8 cellular contexts compared by ENCODE assay signal in the genomic region with DNA sequence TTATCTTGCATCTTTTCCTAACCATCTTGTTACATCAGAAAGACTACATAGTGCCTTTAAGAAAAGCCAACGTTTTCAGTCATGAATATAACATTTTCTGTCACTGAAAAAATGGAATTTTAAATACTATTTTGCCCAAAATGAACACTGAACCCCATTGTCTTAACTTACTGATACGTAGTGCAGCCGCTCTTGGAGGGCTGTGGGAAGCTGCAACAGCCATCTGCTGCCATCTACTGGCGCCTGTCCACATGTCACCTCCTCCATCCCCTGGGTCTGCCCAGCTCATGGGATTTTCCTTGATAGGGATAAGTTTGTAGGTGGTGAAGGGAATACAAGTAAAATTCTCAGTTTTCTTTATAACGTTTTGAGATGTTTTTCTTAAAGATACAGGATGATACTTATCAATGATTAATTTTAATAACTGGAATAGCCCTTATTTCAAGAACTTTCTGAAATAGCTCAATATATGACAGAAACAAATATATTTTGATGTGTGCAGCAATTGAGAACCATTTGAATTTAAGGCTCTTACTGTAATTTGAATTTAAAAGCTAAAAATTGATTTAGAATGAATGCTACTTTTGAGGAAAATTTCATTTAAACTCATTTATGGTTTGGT.
A peak's percentile ranks its signal among the peaks of the same experiment; 100 is the strongest.
DNase-seq lines count a peak whose midpoint lies in the region; ATAC-seq and TF ChIP-seq lines count a peak whose summit lies in the region.

No MANE protein-coding gene starts in this region.

- WGBS in IMR-90 (ENCODE audit: extremely low coverage in 2 of 2, insufficient read length in 1 of 2), 2 experiments = no CpG with 5 or more reads among the region's 5 CpGs

- H3K9ac ChIP-seq in IMR-90 (ENCODE audit: low read depth, low read length) = no peak overlapping the region
- no peak overlapping the region for H3K9ac ChIP-seq in OCI-LY3 (ENCODE audit: low read length)

- H2BK15ac ChIP-seq in IMR-90 (ENCODE audit: low read depth, low read length) = no peak overlapping the region

- peak; percentile 98 for TF ChIP-seq RAD21 in IMR-90 (IDR thresholded peaks at IDR 0.05; ENCODE audit: low read length)

- H2BK5ac ChIP-seq in IMR-90 (ENCODE audit: low read depth, low read length, poor library complexity, severe bottlenecking) = no peak overlapping the region

- H3K9me1 ChIP-seq in IMR-90 (ENCODE audit: insufficient read depth, low read length) = no peaks in the 10 kb centered on the region; the same call in 1 of the 2 replicates

- CTCF ChIA-PET in IMR-90 (lab: Yijun Ruan, JAX) = interaction anchor here (0.6 to 2.1 kb wide), 10 partner anchors 16 to 1398 kb away, joined by 3 to 6 read pairs (median 4); no protein-coding TSS in a partner anchor

- H3K9me3 ChIP-seq in IMR-90 (ENCODE audit: control insufficient read depth, insufficient read depth, low read length) (no peaks in the 10 kb centered on the region), OCI-LY3 (ENCODE audit: insufficient read depth, low read length) (no peaks in the 10 kb centered on the region)

- H2AK9ac ChIP-seq in IMR-90 (replicated peaks; ENCODE audit: low read depth, low read length, poor library complexity) = no peak overlapping the region

- no peak overlapping the region for H3K23ac ChIP-seq in IMR-90 (ENCODE audit: low read depth, low read length)

- in situ Hi-C loops in IMR-90 (cut with MboI; ENCODE audit: low sequenced_read_pairs) = loop anchor here (10.0 kb wide), 1 partner anchor 860 kb away; no protein-coding TSS in a partner anchor

- no peaks in the 10 kb centered on the region for H3K9me3 Mint-ChIP-seq in natural killer cell

- H2AFZ ChIP-seq in IMR-90 (replicated peaks; ENCODE audit: low read length, poor library complexity) (no peak overlapping the region), OCI-LY3 (ENCODE audit: low read depth, low read length) (no peak overlapping the region)

- DNase-seq in DMS153 (lab: John Stamatoyannopoulos, UW) = peak; percentile 55
- DNase-seq in IMR-90 = peak; percentile 75
- DNase-seq in activated T-cell treated with anti-CD3 and anti-CD28 coated beads for 1 hour (ENCODE audit: low read depth) = peak; percentile 59
- DNase-seq in erythroblast (lab: John Stamatoyannopoulos, UW) = peak; percentile 59 to 80
- DNase-seq in natural killer cell = peak; percentile 64
- DNase-seq in stimulated activated naive CD4-positive, alpha-beta T cell treated with Interleukin-2 at 50 U/mL for 16 hours (lab: John Stamatoyannopoulos, UW) = peak; percentile 61

- peak overlapping the region in 1 of 2 donors; percentile 33 for H3K27ac Mint-ChIP-seq in natural killer cell

- no peak overlapping the region for H4K8ac ChIP-seq in IMR-90 (ENCODE audit: low read depth in 2 of 2, low read length in 2 of 2)

- no peak overlapping the region for H4K5ac ChIP-seq in IMR-90 (ENCODE audit: low read depth, low read length)

- H3K27ac ChIP-seq in IMR-90 (ENCODE audit: insufficient read depth, low read length) = no peak overlapping the region
- no peak overlapping the region for H3K27ac ChIP-seq in OCI-LY3 (ENCODE audit: low read length)

- H3K4me2 ChIP-seq in IMR-90 (ENCODE audit: low read depth, low read length) (no peak overlapping the region), OCI-LY3 (ENCODE audit: low read length) (0 out of 2 replicates have a peak overlapping the region, but pooled peaks have one; percentile 11)

- dilution Hi-C loops in IMR-90 (cut with HindIII; ENCODE audit: low sequenced_read_pairs, unreplicated experiment) = no loop called here

- no peak overlapping the region for H3K4me3 ChIP-seq in IMR-90 (ENCODE audit: insufficient read depth, low read depth, low read length)
- no peak overlapping the region for H3K4me3 ChIP-seq in OCI-LY3 (ENCODE audit: low read length)

- peak overlapping the region; percentile 25 for H3K4me3 Mint-ChIP-seq in natural killer cell

- TF ChIP-seq POLR2A in IMR-90 (IDR thresholded peaks at IDR 0.05; ENCODE audit: low read depth, low read length) (peak; percentile 41; the same call in 1 of the 2 replicates), erythroblast (IDR thresholded peaks at IDR 0.05; ENCODE audit: low read length) (no peak)

- H3K56ac ChIP-seq in IMR-90 (ENCODE audit: extremely low read depth, insufficient read depth, low read length) = no peak overlapping the region

- ATAC-seq in GM21576 (IDR thresholded peaks at IDR 0.05; ENCODE audit: unreplicated experiment) (peak; percentile 92), IMR-90 (ENCODE audit: low read depth) (peak; percentile 95), natural killer cell (peak; percentile 84 to 93 (median 92))

- H3K79me1 ChIP-seq in IMR-90 (ENCODE audit: low read depth in 1 of 2, low read length in 2 of 2) = no peaks in the 10 kb centered on the region

- H3K36me3 Mint-ChIP-seq in natural killer cell = no peaks in the 10 kb centered on the region

- H2AK5ac ChIP-seq in IMR-90 (ENCODE audit: low read depth, low read length) = no peak overlapping the region

- H3K4me1 ChIP-seq in IMR-90 (ENCODE audit: control insufficient read depth, insufficient read depth, low read length) (no peaks in the 10 kb centered on the region; the same call in 1 of the 2 replicates), OCI-LY3 (ENCODE audit: low read length) (peaks cover 32% of the 10 kb centered on the region)

- no TSS peak for BruUV-seq in IMR-90 (replicated peaks; lab: Mats Ljungman, UMichigan)

- H4K91ac ChIP-seq in IMR-90 (ENCODE audit: insufficient read depth, low read depth, low read length) = no peak overlapping the region

- TF ChIP-seq CTCF in IMR-90 (conservative IDR thresholded peaks at IDR 0.05; ENCODE audit: low read depth, low read length) = peak; percentile 93
- TF ChIP-seq CTCF in OCI-LY3 (IDR thresholded peaks at IDR 0.05; ENCODE audit: low read depth, low read length) = peak; percentile 99
- TF ChIP-seq CTCF in natural killer cell (IDR thresholded peaks at IDR 0.05) = peak; percentile 99

- no peaks in the 10 kb centered on the region for H3K79me2 ChIP-seq in OCI-LY3 (ENCODE audit: low read length)

- H3K4me1 Mint-ChIP-seq in natural killer cell = peaks cover 42 to 46% of the 10 kb centered on the region in 2 donors

- H4K20me1 ChIP-seq in IMR-90 (ENCODE audit: insufficient read depth, low read length) (no peaks in the 10 kb centered on the region), OCI-LY3 (ENCODE audit: insufficient read depth, low read length) (no peaks in the 10 kb centered on the region)

- H3K27me3 ChIP-seq in IMR-90 (ENCODE audit: control insufficient read depth, insufficient read depth, low read length) (no peaks in the 10 kb centered on the region), OCI-LY3 (ENCODE audit: low read depth, low read length) (no peaks in the 10 kb centered on the region)

- POLR2A ChIA-PET in IMR-90 (lab: Charles Lee; ENCODE audit: unreplicated experiment) = no interaction called here

- H2BK120ac ChIP-seq in IMR-90 (ENCODE audit: low read depth, low read length) = no peak overlapping the region

- H3K14ac ChIP-seq in IMR-90 (replicated peaks; ENCODE audit: low read depth, low read length) = no peak overlapping the region

- intact Hi-C loops in IMR-90 (cut with micrococcal nuclease) = loop anchor here (1.0 to 10.0 kb wide), 9 partner anchors 170 to 859 kb away; a partner anchor contains a TSS
- intact Hi-C loops in natural killer cell (cut with micrococcal nuclease) = loop anchor here (1.0 to 10.0 kb wide), 5 partner anchors 73 to 1070 kb away; no protein-coding TSS in a partner anchor

- H3K27me3 Mint-ChIP-seq in natural killer cell (ENCODE audit: low read depth in 2 of 2) = no peaks in the 10 kb centered on the region

- no peak overlapping the region for H3K18ac ChIP-seq in IMR-90 (ENCODE audit: low read depth, low read length)

- peaks cover 2% of the 10 kb centered on the region; the same call in 1 of the 2 replicates for H3K36me3 ChIP-seq in IMR-90 (ENCODE audit: control insufficient read depth, insufficient read depth, low read length)
- H3K36me3 ChIP-seq in OCI-LY3 (replicated peaks; ENCODE audit: low read depth, low read length) = no peaks in the 10 kb centered on the region

- H2BK20ac ChIP-seq in IMR-90 (ENCODE audit: low read depth, low read length) = no peak overlapping the region

- no peak overlapping the region for H3K4ac ChIP-seq in IMR-90 (ENCODE audit: low read depth, low read length)

TF ChIP-seq in IMR-90, 13 proteins besides CTCF, POLR2A, EP300 and RAD21:
- TF ChIP-seq, protein P1, sequence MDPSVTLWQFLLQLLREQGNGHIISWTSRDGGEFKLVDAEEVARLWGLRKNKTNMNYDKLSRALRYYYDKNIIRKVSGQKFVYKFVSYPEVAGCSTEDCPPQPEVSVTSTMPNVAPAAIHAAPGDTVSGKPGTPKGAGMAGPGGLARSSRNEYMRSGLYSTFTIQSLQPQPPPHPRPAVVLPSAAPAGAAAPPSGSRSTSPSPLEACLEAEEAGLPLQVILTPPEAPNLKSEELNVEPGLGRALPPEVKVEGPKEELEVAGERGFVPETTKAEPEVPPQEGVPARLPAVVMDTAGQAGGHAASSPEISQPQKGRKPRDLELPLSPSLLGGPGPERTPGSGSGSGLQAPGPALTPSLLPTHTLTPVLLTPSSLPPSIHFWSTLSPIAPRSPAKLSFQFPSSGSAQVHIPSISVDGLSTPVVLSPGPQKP (IDR thresholded peaks at IDR 0.05; ENCODE audit: borderline replicate concordance, low read depth, low read length) = no peak
- TF ChIP-seq MAZ (IDR thresholded peaks at IDR 0.05; ENCODE audit: borderline replicate concordance, low read depth, low read length) (no peak; the same call in 1 of the 2 replicates), CEBPB (IDR thresholded peaks at IDR 0.05; ENCODE audit: low read depth, low read length) (no peak), FOS (IDR thresholded peaks at IDR 0.05; ENCODE audit: low read depth, low read length) (no peak), MAFK (IDR thresholded peaks at IDR 0.05; ENCODE audit: low read depth, low read length) (no peak), RFX5 (IDR thresholded peaks at IDR 0.05; ENCODE audit: low read depth, low read length) (no peak), SMC3 (IDR thresholded peaks at IDR 0.05; ENCODE audit: low read depth, low read length) (peak; percentile 93), BHLHE40 (IDR thresholded peaks at IDR 0.05; ENCODE audit: low read depth, low read length) (no peak)
- TF ChIP-seq, protein P2, sequence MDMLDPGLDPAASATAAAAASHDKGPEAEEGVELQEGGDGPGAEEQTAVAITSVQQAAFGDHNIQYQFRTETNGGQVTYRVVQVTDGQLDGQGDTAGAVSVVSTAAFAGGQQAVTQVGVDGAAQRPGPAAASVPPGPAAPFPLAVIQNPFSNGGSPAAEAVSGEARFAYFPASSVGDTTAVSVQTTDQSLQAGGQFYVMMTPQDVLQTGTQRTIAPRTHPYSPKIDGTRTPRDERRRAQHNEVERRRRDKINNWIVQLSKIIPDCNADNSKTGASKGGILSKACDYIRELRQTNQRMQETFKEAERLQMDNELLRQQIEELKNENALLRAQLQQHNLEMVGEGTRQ (IDR thresholded peaks at IDR 0.05; ENCODE audit: low read depth, low read length) = peak; percentile 22; the same call in 1 of the 2 replicates
